ENCODE assay signal across 7 cellular contexts in the genomic region with DNA sequence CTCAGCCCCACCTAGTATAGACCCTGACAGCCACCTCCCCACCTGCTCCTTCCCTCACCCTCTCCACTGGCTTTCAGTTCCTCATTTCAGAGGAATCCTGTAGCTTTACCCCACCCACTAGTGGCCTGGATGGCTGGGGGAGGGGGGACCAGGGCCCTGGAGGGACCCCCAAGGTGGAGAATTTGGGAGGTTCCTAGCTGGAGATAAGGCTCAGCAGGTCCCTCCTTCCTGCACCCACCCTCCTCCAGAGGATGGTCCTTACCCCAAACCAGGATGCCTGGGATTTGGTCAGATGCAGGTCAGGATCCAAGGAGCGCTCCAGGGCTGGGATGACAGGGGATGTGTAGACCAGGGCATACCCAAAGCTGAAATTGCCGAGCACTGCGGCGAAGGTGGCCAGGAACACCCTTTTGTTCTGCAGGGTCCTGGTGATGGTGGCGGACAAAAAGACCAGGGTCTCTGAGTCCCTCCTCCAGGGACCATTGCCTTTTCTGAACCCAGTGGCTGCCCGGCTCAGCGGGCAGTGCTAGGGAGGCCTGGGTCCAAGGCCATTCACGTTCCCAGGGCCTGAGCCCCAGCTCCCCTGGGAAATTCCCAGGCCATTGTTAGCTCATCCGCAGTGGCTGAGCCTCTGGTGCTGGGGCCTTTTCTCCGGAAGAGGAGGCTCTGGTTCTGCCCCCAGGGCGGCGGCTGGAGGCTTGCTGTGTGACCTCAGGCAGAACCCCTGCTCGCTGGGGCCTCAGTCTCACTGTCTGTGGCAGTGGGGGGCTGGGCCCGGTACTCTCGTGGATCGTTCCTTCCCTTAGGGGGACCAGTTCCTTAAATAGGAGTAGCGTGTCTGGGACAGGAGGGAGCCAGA. TPM values are rescaled to one million over a fixed set of nuclear protein-coding genes. Genes with fewer than 3 reads are reported as not detected.
DNase-seq lines count a peak whose midpoint lies in the region; ATAC-seq and FAIRE-seq lines count a peak whose summit lies in the region.
"Had no signal": no experiment of that assay in that cellular context is flagged by ENCODE, and none has a peak within 500 bp of the region (broad histone marks: within the 10 kb centered on the region; RNA-seq: fewer than 3 reads in every experiment).

No MANE protein-coding gene starts in this region.

- H4K20me1 ChIP-seq in BLaER1: peaks cover 30% of the 10 kb centered on the region

- H3K4me1 ChIP-seq in BLaER1: peaks cover 56% of the 10 kb centered on the region
- H3K4me1 ChIP-seq in esophagus (ENCODE audit: control insufficient read depth in 2 of 2, insufficient read depth in 2 of 2, low read length in 1 of 2): peaks cover 0 to 5% of the 10 kb centered on the region in 2 donors

- FAIRE-seq in HTR-8/SVneo (lab: Jason Lieb, UNC): no peak

- peaks cover 34% of the 10 kb centered on the region for H3K36me3 ChIP-seq in BLaER1
- no peaks in the 10 kb centered on the region for H3K36me3 ChIP-seq in esophagus (ENCODE audit: control insufficient read depth in 2 of 2, insufficient read depth in 2 of 2, low read length in 1 of 2)

- peak overlapping the region; percentile 77 for H3K9ac ChIP-seq in BLaER1

- peak; percentile 85 for DNase-seq in NAMALWA (ENCODE audit: low spot score)
- DNase-seq in sciatic nerve (ENCODE audit: low spot score): no peak
- DNase-seq in HTR-8/SVneo (ENCODE audit: insufficient read length, low spot score): no peak

- H3K4me2 ChIP-seq in BLaER1: peak overlapping the region; percentile 99

- 32 to 34% methylated on average over 17 of the region's 17 CpGs for WGBS in esophagus, 2 donors

- peak overlapping the region; percentile 74 for H3K4me3 ChIP-seq in BLaER1
- peak overlapping the region; percentile 43 to 51 for H3K4me3 ChIP-seq in esophagus (ENCODE audit: low read depth in 1 of 2, low read length in 2 of 2)

- H3K9me3 ChIP-seq in BLaER1 (no peaks in the 10 kb centered on the region), esophagus (ENCODE audit: control insufficient read depth in 2 of 2, insufficient read depth in 1 of 2, low read depth in 1 of 2, low read length in 1 of 2) (no peaks in the 10 kb centered on the region)

- intact Hi-C loops in sciatic nerve (cut with DNase I): no loop called here

- H3K27ac ChIP-seq in BLaER1: peak overlapping the region; percentile 77
- H3K27ac ChIP-seq in esophagus (ENCODE audit: low read depth in 2 of 2, low read length in 1 of 2): peak overlapping the region in 1 of 2 donors; percentile 27

- peak; percentile 20 for ATAC-seq in GM21360 (IDR thresholded peaks at IDR 0.05; ENCODE audit: unreplicated experiment)
- ATAC-seq in sciatic nerve: peak; percentile 13

- H3K27me3 ChIP-seq in BLaER1: no peaks in the 10 kb centered on the region
- H3K27me3 ChIP-seq in esophagus (ENCODE audit: control insufficient read depth in 1 of 2, insufficient read depth in 2 of 2, low read length in 2 of 2): no peaks in the 10 kb centered on the region

RNA-seq across cellular contexts. Expression of a gene that starts 0.7 kb away (rescaled TPM):
- under 1 TPM; 0.69 TPM for polyA plus RNA-seq in esophagus
- 3.3 TPM for total RNA-seq in sciatic nerve

RNA-seq across cellular contexts. Expression of a gene that starts 18.4 kb away (rescaled TPM):
- polyA plus RNA-seq in esophagus: 1 to 10 TPM; 7.0 to 7.9 TPM
- total RNA-seq in sciatic nerve: 10.1 TPM

RNA-seq across cellular contexts. Expression of a gene that starts 46.5 kb away (rescaled TPM):
- polyA plus RNA-seq in esophagus: not detected
- not detected for total RNA-seq in sciatic nerve
- total RNA-seq: T-helper 2 cell treated with Interferon-gamma antibody and Interleukin-4, amounts not matched to agents 100 ng/mL and 5 ng/mL, for 36 hours had no signal

RNA-seq across cellular contexts. Expression of a gene that starts 56.1 kb away (rescaled TPM):
- 1 to 10 TPM; 1.2 to 4.3 TPM for polyA plus RNA-seq in esophagus
- 4.6 TPM for total RNA-seq in sciatic nerve

RNA-seq across cellular contexts. Expression of a gene that starts 56.3 kb away (rescaled TPM):
- 1 to 10 TPM in 1 of 2 donors, under 1 TPM in 1; 0.60 to 1.0 TPM for polyA plus RNA-seq in esophagus
- total RNA-seq in sciatic nerve: 22.3 TPM
- total RNA-seq: T-helper 2 cell treated with Interferon-gamma antibody and Interleukin-4, amounts not matched to agents 100 ng/mL and 5 ng/mL, for 36 hours had no signal
